Comparison of ENCODE assay signal across 1 cellular context in the genomic region with DNA sequence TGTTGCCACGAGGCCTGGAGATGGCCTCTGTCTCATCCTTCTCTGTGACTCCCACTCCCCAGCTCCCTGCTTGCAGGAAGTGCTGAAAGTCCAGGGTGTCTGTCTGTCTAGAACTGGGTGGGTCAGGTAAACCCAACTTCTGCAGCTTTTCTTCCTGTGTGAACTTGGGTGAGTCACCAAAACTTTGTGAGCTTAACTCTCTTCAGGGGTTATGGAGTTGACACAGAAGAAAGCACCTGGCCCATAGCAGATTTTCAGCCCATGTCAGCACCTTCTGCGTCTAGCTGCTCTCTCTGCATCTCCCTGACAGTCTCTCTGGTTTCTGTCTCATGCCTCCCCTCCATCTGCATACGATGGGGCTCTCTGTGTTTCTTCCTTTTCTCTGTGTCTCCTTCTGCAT.
TF ChIP-seq lines count a peak whose summit lies in the region.

No MANE protein-coding gene starts in this region.

TF ChIP-seq in A549, 52 proteins besides CTCF, POLR2A, EP300 and RAD21 (continued from another document):
- TF ChIP-seq, protein P1, sequence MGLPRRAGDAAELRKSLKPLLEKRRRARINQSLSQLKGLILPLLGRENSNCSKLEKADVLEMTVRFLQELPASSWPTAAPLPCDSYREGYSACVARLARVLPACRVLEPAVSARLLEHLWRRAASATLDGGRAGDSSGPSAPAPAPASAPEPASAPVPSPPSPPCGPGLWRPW (IDR thresholded peaks at IDR 0.05) = no peak
- TF ChIP-seq FOSL2 (IDR thresholded peaks at IDR 0.05) (no peak), FOSL2 (CRISPR knock-in tag; IDR thresholded peaks at IDR 0.05) (peak; percentile 39)
